ENCODE assay signal across 9 cellular contexts in the genomic region with DNA sequence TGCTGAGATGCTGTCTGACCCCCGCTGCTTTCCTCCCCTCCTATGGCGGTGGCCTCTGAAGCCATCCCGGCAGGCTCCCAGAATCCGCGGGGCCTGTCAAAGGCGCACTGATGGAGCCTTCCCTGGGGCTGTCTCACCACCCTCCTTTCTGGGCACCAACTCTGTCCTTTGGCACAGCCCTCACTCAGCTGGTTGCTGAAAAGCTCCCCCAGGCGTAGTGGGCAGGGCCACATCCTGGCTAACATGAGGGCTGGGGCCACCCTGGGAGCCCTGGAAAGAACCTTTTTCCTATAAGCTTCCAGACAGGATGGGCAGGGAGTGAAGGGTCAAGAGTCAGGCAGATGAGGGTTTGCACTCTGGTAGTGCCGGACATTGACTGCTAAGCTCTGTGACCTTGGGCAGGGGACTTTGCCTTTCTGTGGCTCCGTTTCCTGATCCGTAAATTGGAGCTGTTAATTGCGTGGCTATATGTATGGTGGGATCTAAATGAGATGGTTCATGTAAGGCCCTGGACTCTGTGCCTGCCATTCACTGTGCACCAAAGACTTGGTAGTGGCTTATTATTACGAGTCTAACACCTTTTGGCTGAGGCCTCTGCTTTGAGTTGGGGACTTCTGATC. TPM values are rescaled to one million over a fixed set of nuclear protein-coding genes. Genes with fewer than 3 reads are reported as not detected.
A peak's percentile ranks its signal among the peaks of the same experiment; 100 is the strongest.
DNase-seq lines count a peak whose midpoint lies in the region; ATAC-seq and TF ChIP-seq lines count a peak whose summit lies in the region.
"Had no signal": no experiment of that assay in that cellular context is flagged by ENCODE, and none has a peak within 500 bp of the region (broad histone marks: within the 10 kb centered on the region; RNA-seq: fewer than 3 reads in every experiment).

No MANE protein-coding gene starts in this region.

- peaks cover 6% of the 10 kb centered on the region; the same call in 1 of the 2 replicates for H3K79me2 ChIP-seq in GM23338 (replicated peaks; ENCODE audit: insufficient read depth)

- 0 out of 2 replicates have a peak overlapping the region, but pooled peaks have one; percentile 19 for H3K27ac ChIP-seq in GM23338 (ENCODE audit: low read depth)
- peak overlapping the region; percentile 76 for H3K27ac ChIP-seq in WERI-Rb-1
- peak overlapping the region; percentile 86 for H3K27ac ChIP-seq in left ventricle myocardium inferior (replicated peaks)
- peak overlapping the region in 20 of 21 experiments; percentile 17 to 98 (median 74) for H3K27ac ChIP-seq in skin epidermis

- H3K36me3 ChIP-seq in GM23338 (ENCODE audit: insufficient read depth) (no peaks in the 10 kb centered on the region), WERI-Rb-1 (peaks cover 16% of the 10 kb centered on the region), left ventricle myocardium inferior (peaks cover 18% of the 10 kb centered on the region)

- peaks cover 35% of the 10 kb centered on the region for H3K4me1 ChIP-seq in GM23338 (ENCODE audit: insufficient read depth)
- H3K4me1 ChIP-seq in left ventricle myocardium inferior, result peaks cover 98% of the 10 kb centered on the region

- H4K20me1 ChIP-seq in GM23338 (replicated peaks; ENCODE audit: insufficient read depth), result no peaks in the 10 kb centered on the region; the same call in 1 of the 2 replicates

- H3K9me3 ChIP-seq in WERI-Rb-1 (ENCODE audit: severe bottlenecking) (no peaks in the 10 kb centered on the region), left ventricle myocardium inferior (replicated peaks) (no peaks in the 10 kb centered on the region)

- H3K4me1 Mint-ChIP-seq in GM23338, result peaks cover 40% of the 10 kb centered on the region

- DNase-seq in GM23338 (ENCODE audit: low spot score) (no peak), WERI-Rb-1 (no peak), left ventricle myocardium inferior (no peak)
- DNase-seq: NCI-H510A treated with DMSO at 0.1 percent for 48 hours had no signal

- ATAC-seq in GM23338, result no peak
- ATAC-seq in HG03378 (IDR thresholded peaks at IDR 0.05; ENCODE audit: unreplicated experiment), result no peak
- ATAC-seq in HG02852 (IDR thresholded peaks at IDR 0.05; ENCODE audit: unreplicated experiment), result no peak
- ATAC-seq in HG03196 (IDR thresholded peaks at IDR 0.05; ENCODE audit: unreplicated experiment), result no peak
- ATAC-seq in HG02884 (IDR thresholded peaks at IDR 0.05; ENCODE audit: unreplicated experiment), result no peak

- H3K27ac Mint-ChIP-seq in GM23338, result 0 out of 2 replicates have a peak overlapping the region, but pooled peaks have one; percentile 77

- H3K9me3 Mint-ChIP-seq in GM23338, result no peaks in the 10 kb centered on the region

- no peak overlapping the region for H3K4me2 ChIP-seq in GM23338

- H3K27me3 ChIP-seq in GM23338 (ENCODE audit: insufficient read depth) (no peaks in the 10 kb centered on the region), WERI-Rb-1 (ENCODE audit: insufficient read depth, low read depth, severe bottlenecking) (no peaks in the 10 kb centered on the region), left ventricle myocardium inferior (ENCODE audit: low read depth) (no peaks in the 10 kb centered on the region)

- TF ChIP-seq CTCF in GM23338 (conservative IDR thresholded peaks at IDR 0.05; ENCODE audit: low read depth in 2 of 2) (no peak), WERI-Rb-1 (IDR thresholded peaks at IDR 0.05; ENCODE audit: low read depth, low read length) (no peak), left ventricle myocardium inferior (IDR thresholded peaks at IDR 0.05; ENCODE audit: borderline replicate concordance) (no peak)

- peaks cover 4% of the 10 kb centered on the region for H3K27me3 Mint-ChIP-seq in GM23338 (ENCODE audit: insufficient read depth, low read depth, poor library complexity)

- H3K4me3 ChIP-seq in GM23338 (no peak overlapping the region), WERI-Rb-1 (ENCODE audit: low read depth, low read length) (no peak overlapping the region), left ventricle myocardium inferior (peak overlapping the region; percentile 18), skin epidermis (no peak overlapping the region)

- intact Hi-C loops in left ventricle myocardium inferior (cut with micrococcal nuclease), result no loop called here

- no peaks in the 10 kb centered on the region for H3K9me2 ChIP-seq in GM23338 (ENCODE audit: insufficient read depth)

- 0 out of 2 replicates have a peak, but pooled peaks cover 14% of the 10 kb centered on the region for H3F3A ChIP-seq in GM23338 (replicated peaks; ENCODE audit: low read depth)

- H3K4me3 Mint-ChIP-seq in GM23338, result no peak overlapping the region

- H3K36me3 Mint-ChIP-seq in GM23338 (ENCODE audit: low read depth), result peaks cover 36% of the 10 kb centered on the region

- H2AFZ ChIP-seq in GM23338, result no peak overlapping the region

TF ChIP-seq in GM23338, 12 proteins besides CTCF, POLR2A, EP300 and RAD21 (continues in another document):
- no peak for TF ChIP-seq STAT1 (IDR thresholded peaks at IDR 0.05; ENCODE audit: unreplicated experiment)
- TF ChIP-seq CREB1 (CRISPR knock-in tag; IDR thresholded peaks at IDR 0.05; ENCODE audit: low read depth), result no peak
- no peak for TF ChIP-seq ZNF114 (CRISPR knock-in tag; IDR thresholded peaks at IDR 0.05)
- TF ChIP-seq JUNB (IDR thresholded peaks at IDR 0.05; ENCODE audit: unreplicated experiment), result no peak
- no peak for TF ChIP-seq EZH2phosphoT487 (IDR thresholded peaks at IDR 0.05; ENCODE audit: unreplicated experiment)
- TF ChIP-seq POLR2AphosphoS5 (IDR thresholded peaks at IDR 0.05; ENCODE audit: low read depth), result no peak
- TF ChIP-seq, protein P1, sequence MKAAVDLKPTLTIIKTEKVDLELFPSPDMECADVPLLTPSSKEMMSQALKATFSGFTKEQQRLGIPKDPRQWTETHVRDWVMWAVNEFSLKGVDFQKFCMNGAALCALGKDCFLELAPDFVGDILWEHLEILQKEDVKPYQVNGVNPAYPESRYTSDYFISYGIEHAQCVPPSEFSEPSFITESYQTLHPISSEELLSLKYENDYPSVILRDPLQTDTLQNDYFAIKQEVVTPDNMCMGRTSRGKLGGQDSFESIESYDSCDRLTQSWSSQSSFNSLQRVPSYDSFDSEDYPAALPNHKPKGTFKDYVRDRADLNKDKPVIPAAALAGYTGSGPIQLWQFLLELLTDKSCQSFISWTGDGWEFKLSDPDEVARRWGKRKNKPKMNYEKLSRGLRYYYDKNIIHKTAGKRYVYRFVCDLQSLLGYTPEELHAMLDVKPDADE (IDR thresholded peaks at IDR 0.05), result no peak
- TF ChIP-seq ZNF331 (CRISPR knock-in tag; IDR thresholded peaks at IDR 0.05; ENCODE audit: low read depth), result no peak
- no peak for TF ChIP-seq EZH2 (IDR thresholded peaks at IDR 0.05; ENCODE audit: low read depth, unreplicated experiment)

RNA-seq across cellular contexts. Expression of a gene that starts 27.9 kb away (rescaled TPM):
- total RNA-seq in GM23338 (2014; rRNA removed; shearing (Covaris generic)), result 139 and 173 TPM in 2 replicates
- polyA plus RNA-seq in GM23338 (2016; fragmentation: Nextera tagmentation; extraction: Ambion mirVana), result 48.5 and 48.7 TPM in 2 replicates
- 29.4 TPM for total RNA-seq in left ventricle myocardium inferior

RNA-seq across cellular contexts. Expression of a gene that starts 44.3 kb away (rescaled TPM):
- total RNA-seq in GM23338 (2014; rRNA removed; shearing (Covaris generic)), result 877 and 957 TPM in 2 replicates
- polyA plus RNA-seq in GM23338 (2016; fragmentation: Nextera tagmentation; extraction: Ambion mirVana), result 4,267 and 4,484 TPM in 2 replicates
- 760 TPM for total RNA-seq in left ventricle myocardium inferior

Comparison
In these comparisons a context has a peak if more than half of its experiments do, and no peak if none do; other contexts are left out.
1. H3K27ac ChIP-seq: peak in every context shown above with its lines; median percentile 86 in left ventricle myocardium inferior; 76 in WERI-Rb-1; 74 in skin epidermis; 19 in GM23338.